ENCODE assay signal across 1 cellular context in the genomic region with DNA sequence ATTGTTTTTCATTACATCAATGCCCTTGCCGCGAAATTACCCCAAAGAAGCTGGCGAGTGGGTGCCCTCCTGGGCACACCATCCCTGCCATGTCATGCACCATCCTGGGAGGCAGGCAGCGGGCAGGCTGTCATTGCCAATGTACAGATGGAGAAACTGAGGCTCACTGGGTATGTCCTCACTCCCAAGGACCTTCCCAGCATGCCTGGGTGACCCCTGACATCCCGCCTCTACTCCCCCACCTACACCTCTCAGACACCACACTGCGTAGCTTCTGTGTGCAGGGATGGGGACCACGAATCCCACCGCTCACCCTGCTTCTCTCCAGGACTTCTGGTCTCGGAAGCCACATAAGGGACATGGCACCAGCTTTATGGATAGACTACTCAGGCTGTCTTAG.
TF ChIP-seq lines count a peak whose summit lies in the region.

No MANE protein-coding gene starts in this region.

TF ChIP-seq in WTC11, 78 proteins besides CTCF, POLR2A, EP300 and RAD21 (continued from another document):
- TF ChIP-seq FOXJ3 (CRISPR knock-in tag; IDR thresholded peaks at IDR 0.05; ENCODE audit: borderline replicate concordance) (no peak), FOXP1 (CRISPR knock-in tag; IDR thresholded peaks at IDR 0.05; ENCODE audit: borderline replicate concordance) (no peak), ELF4 (CRISPR knock-in tag; IDR thresholded peaks at IDR 0.05; ENCODE audit: low read depth) (no peak), HMGA2 (CRISPR knock-in tag; IDR thresholded peaks at IDR 0.05) (no peak), CREB1 (CRISPR knock-in tag; IDR thresholded peaks at IDR 0.05) (no peak), FOXK1 (CRISPR knock-in tag; IDR thresholded peaks at IDR 0.05) (no peak), SOX15 (CRISPR knock-in tag; IDR thresholded peaks at IDR 0.05) (no peak), ZNF423 (CRISPR knock-in tag; IDR thresholded peaks at IDR 0.05) (no peak)
- TF ChIP-seq, protein P1, sequence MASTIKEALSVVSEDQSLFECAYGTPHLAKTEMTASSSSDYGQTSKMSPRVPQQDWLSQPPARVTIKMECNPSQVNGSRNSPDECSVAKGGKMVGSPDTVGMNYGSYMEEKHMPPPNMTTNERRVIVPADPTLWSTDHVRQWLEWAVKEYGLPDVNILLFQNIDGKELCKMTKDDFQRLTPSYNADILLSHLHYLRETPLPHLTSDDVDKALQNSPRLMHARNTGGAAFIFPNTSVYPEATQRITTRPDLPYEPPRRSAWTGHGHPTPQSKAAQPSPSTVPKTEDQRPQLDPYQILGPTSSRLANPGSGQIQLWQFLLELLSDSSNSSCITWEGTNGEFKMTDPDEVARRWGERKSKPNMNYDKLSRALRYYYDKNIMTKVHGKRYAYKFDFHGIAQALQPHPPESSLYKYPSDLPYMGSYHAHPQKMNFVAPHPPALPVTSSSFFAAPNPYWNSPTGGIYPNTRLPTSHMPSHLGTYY (CRISPR knock-in tag; IDR thresholded peaks at IDR 0.05), result no peak
- TF ChIP-seq, protein P2, sequence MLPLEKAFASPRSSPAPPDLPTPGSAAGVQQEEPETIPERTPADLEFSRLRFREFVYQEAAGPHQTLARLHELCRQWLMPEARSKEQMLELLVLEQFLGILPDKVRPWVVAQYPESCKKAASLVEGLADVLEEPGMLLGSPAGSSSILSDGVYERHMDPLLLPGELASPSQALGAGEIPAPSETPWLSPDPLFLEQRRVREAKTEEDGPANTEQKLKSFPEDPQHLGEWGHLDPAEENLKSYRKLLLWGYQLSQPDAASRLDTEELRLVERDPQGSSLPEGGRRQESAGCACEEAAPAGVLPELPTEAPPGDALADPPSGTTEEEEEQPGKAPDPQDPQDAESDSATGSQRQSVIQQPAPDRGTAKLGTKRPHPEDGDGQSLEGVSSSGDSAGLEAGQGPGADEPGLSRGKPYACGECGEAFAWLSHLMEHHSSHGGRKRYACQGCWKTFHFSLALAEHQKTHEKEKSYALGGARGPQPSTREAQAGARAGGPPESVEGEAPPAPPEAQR (CRISPR knock-in tag; IDR thresholded peaks at IDR 0.05), result no peak
- TF ChIP-seq, protein P3, sequence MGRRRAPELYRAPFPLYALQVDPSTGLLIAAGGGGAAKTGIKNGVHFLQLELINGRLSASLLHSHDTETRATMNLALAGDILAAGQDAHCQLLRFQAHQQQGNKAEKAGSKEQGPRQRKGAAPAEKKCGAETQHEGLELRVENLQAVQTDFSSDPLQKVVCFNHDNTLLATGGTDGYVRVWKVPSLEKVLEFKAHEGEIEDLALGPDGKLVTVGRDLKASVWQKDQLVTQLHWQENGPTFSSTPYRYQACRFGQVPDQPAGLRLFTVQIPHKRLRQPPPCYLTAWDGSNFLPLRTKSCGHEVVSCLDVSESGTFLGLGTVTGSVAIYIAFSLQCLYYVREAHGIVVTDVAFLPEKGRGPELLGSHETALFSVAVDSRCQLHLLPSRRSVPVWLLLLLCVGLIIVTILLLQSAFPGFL (CRISPR knock-in tag; IDR thresholded peaks at IDR 0.05; ENCODE audit: borderline replicate concordance), result no peak
